ENCODE assay signal across 8 cellular contexts in the genomic region with DNA sequence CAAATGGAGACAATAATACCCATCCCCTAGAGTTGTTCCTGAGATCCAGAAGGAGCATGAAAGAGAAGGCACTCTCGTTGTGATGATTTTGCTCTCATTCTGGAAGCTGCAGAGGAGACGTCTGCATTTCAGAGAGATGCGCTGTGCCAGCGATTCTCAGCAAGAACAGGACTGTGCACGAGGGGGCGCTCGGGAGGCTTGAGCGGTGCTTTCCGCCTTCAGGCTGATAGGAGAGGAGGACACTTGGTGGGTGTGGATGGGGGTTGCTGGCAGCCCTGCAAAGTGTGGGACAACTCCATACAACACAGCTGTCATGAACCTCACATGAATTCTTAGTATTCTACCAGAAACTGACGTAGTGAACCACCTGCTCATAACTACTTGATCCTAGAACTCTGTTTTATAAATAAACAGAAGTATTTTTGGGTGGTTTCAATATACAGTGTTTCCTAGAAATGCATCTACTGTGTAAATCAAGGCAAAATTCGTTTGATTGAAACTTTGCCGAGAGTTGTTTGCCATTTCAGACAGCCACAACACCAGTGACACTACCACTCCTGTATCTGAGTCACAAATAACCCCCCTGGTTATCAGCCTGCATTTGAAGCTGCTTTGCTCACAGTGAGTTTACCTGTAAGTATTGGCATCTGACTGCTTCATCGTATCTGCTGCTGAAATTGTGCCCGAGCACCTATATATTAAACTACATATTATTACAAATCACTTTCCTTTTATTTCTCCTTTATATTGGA. TPM values are rescaled to one million over a fixed set of nuclear protein-coding genes. Genes with fewer than 3 reads are reported as not detected.
DNase-seq lines count a peak whose midpoint lies in the region; ATAC-seq and TF ChIP-seq lines count a peak whose summit lies in the region.

No MANE protein-coding gene starts in this region.

- H3K4ac ChIP-seq in IMR-90 (ENCODE audit: low read depth, low read length) = no peak overlapping the region

- no peaks in the 10 kb centered on the region for H3F3A ChIP-seq in PC-3 (ENCODE audit: low read length, unreplicated experiment)
- no peaks in the 10 kb centered on the region for H3F3A ChIP-seq in neural cell (ENCODE audit: insufficient read depth, low read length, poor library complexity, severe bottlenecking)

- ATAC-seq in CD4-positive, CD25-positive, alpha-beta regulatory T cell (ENCODE audit: low read depth in 2 of 2) = peak; percentile 58 to 82
- ATAC-seq in GM19463 (IDR thresholded peaks at IDR 0.05; ENCODE audit: unreplicated experiment) (peak; percentile 97), IMR-90 (ENCODE audit: low read depth) (peak; percentile 95), PC-3 (peak; percentile 70)
- ATAC-seq in activated T-cell treated with anti-CD3 and anti-CD28 coated beads, Interleukin-2, amount 50 U/mL, for 4 hours = peak; percentile 95 to 97
- ATAC-seq in stimulated activated naive CD8-positive, alpha-beta T cell treated with anti-CD3 and anti-CD28 coated beads, Interleukin-15, Interleukin-2, amounts not matched to agents 100 U/mL and 50 U/mL, for 24 hours = peak; percentile 92

- H3K4me3 ChIP-seq in CD4-positive, CD25-positive, alpha-beta regulatory T cell (ENCODE audit: low read depth, low read length) = no peak overlapping the region
- H3K4me3 ChIP-seq in IMR-90 (ENCODE audit: insufficient read depth, low read depth, low read length) (no peak overlapping the region), PC-3 (ENCODE audit: low read length) (no peak overlapping the region), fibroblast of mammary gland (ENCODE audit: control insufficient read depth, low read depth, low read length) (no peak overlapping the region), neural cell (ENCODE audit: low read length) (no peak overlapping the region)

- H3K4me1 ChIP-seq in CD4-positive, CD25-positive, alpha-beta regulatory T cell (ENCODE audit: control insufficient read depth, insufficient read depth, low read length, poor library complexity, severe bottlenecking) = no peaks in the 10 kb centered on the region
- H3K4me1 ChIP-seq in IMR-90 (ENCODE audit: control insufficient read depth, insufficient read depth, low read length) (no peaks in the 10 kb centered on the region), PC-3 (ENCODE audit: insufficient read depth, low read length) (no peaks in the 10 kb centered on the region)

- no peak overlapping the region for H2BK15ac ChIP-seq in IMR-90 (ENCODE audit: low read depth, low read length)

- no peak overlapping the region for H4K8ac ChIP-seq in IMR-90 (ENCODE audit: low read depth in 2 of 2, low read length in 2 of 2)

- H2BK20ac ChIP-seq in IMR-90 (ENCODE audit: low read depth, low read length) = no peak overlapping the region

- no peak overlapping the region for H4K5ac ChIP-seq in IMR-90 (ENCODE audit: low read depth, low read length)

- no peak for TF ChIP-seq EP300 in neural cell (conservative IDR thresholded peaks at IDR 0.05; ENCODE audit: poor library complexity, severe bottlenecking)

- peak; percentile 74 for TF ChIP-seq CTCF in IMR-90 (conservative IDR thresholded peaks at IDR 0.05; ENCODE audit: low read depth, low read length)
- peak; percentile 72 for TF ChIP-seq CTCF in PC-3 (conservative IDR thresholded peaks at IDR 0.05; ENCODE audit: low read depth, low read length)
- TF ChIP-seq CTCF in fibroblast of mammary gland (conservative IDR thresholded peaks at IDR 0.05; ENCODE audit: control insufficient read depth, insufficient read depth, low read depth, low read length) = peak; percentile 89
- TF ChIP-seq CTCF in neural cell (IDR thresholded peaks at IDR 0.05; ENCODE audit: poor library complexity, severe bottlenecking) = peak; percentile 83

- H2BK5ac ChIP-seq in IMR-90 (ENCODE audit: low read depth, low read length, poor library complexity, severe bottlenecking) = no peak overlapping the region

- H3K9me2 ChIP-seq in PC-3 (replicated peaks; ENCODE audit: low read length) (no peaks in the 10 kb centered on the region), neural cell (ENCODE audit: insufficient read depth, low read length) (no peaks in the 10 kb centered on the region)

- BruUV-seq in IMR-90 (replicated peaks; lab: Mats Ljungman, UMichigan) (no TSS peak), PC-3 (replicated peaks; lab: Mats Ljungman, UMichigan) (no TSS peak)

- no peak overlapping the region for H4K91ac ChIP-seq in IMR-90 (ENCODE audit: insufficient read depth, low read depth, low read length)

- intact Hi-C loops in IMR-90 (cut with micrococcal nuclease) (loop anchor here (1.0 kb wide), 1 partner anchor 181 kb away; no protein-coding TSS in a partner anchor), PC-3 (cut with micrococcal nuclease) (no loop called here)

- no peaks in the 10 kb centered on the region for H3K79me1 ChIP-seq in IMR-90 (ENCODE audit: low read depth in 1 of 2, low read length in 2 of 2)

- H2BK120ac ChIP-seq in IMR-90 (ENCODE audit: low read depth, low read length) = no peak overlapping the region

- H3K9me3 Mint-ChIP-seq in CD4-positive, CD25-positive, alpha-beta regulatory T cell = no peaks in the 10 kb centered on the region
- H3K9me3 Mint-ChIP-seq in activated T-cell treated with anti-CD3 and anti-CD28 coated beads, Interleukin-2, amount 50 U/mL, for 4 hours = no peaks in the 10 kb centered on the region

- no peak overlapping the region for H3K4me3 Mint-ChIP-seq in CD4-positive, CD25-positive, alpha-beta regulatory T cell
- no peak overlapping the region for H3K4me3 Mint-ChIP-seq in activated T-cell treated with anti-CD3 and anti-CD28 coated beads, Interleukin-2, amount 50 U/mL, for 4 hours

- TF ChIP-seq RAD21 in IMR-90 (IDR thresholded peaks at IDR 0.05; ENCODE audit: low read length) (peak; percentile 59), neural cell (conservative IDR thresholded peaks at IDR 0.05) (peak; percentile 77)

- H2AFZ ChIP-seq in IMR-90 (replicated peaks; ENCODE audit: low read length, poor library complexity) = peak overlapping the region; percentile 73
- H2AFZ ChIP-seq in PC-3 (ENCODE audit: low read length) = no peak overlapping the region
- H2AFZ ChIP-seq in neural cell (ENCODE audit: low read depth, low read length) = no peak overlapping the region

- POLR2A ChIA-PET in IMR-90 (lab: Charles Lee; ENCODE audit: unreplicated experiment) = no interaction called here
- POLR2A ChIA-PET in PC-3 (lab: Charles Lee; ENCODE audit: unreplicated experiment) = no interaction called here

- peak; percentile 33 to 69 (median 59) for DNase-seq in CD4-positive, CD25-positive, alpha-beta regulatory T cell
- DNase-seq in IMR-90 (peak; percentile 44), PC-3 (peak; percentile 62), fibroblast of mammary gland (ENCODE audit: low read depth) (peak; percentile 59)
- DNase-seq in activated T-cell treated with anti-CD3 and anti-CD28 coated beads, Interleukin-2, amount 50 U/mL, for 4 hours = peak; percentile 58
- peak; percentile 88 for DNase-seq in stimulated activated naive CD8-positive, alpha-beta T cell treated with anti-CD3 and anti-CD28 coated beads, Interleukin-15, Interleukin-2, amounts not matched to agents 100 U/mL and 50 U/mL, for 24 hours

- no peaks in the 10 kb centered on the region for H3K9me3 ChIP-seq in CD4-positive, CD25-positive, alpha-beta regulatory T cell (ENCODE audit: control insufficient read depth in 2 of 2, low read length in 2 of 2)
- H3K9me3 ChIP-seq in IMR-90 (ENCODE audit: control insufficient read depth, insufficient read depth, low read length) (no peaks in the 10 kb centered on the region), PC-3 (ENCODE audit: low read length) (no peaks in the 10 kb centered on the region), neural cell (ENCODE audit: low read length) (no peaks in the 10 kb centered on the region)

- H3K4me2 ChIP-seq in IMR-90 (ENCODE audit: low read depth, low read length) (no peak overlapping the region), PC-3 (ENCODE audit: low read length) (no peak overlapping the region), neural cell (ENCODE audit: low read length) (no peak overlapping the region)

- in situ Hi-C loops in IMR-90 (cut with MboI; ENCODE audit: low sequenced_read_pairs) = no loop called here

- peaks cover 63% of the 10 kb centered on the region for H3K27me3 Mint-ChIP-seq in CD4-positive, CD25-positive, alpha-beta regulatory T cell
- H3K27me3 Mint-ChIP-seq in activated T-cell treated with anti-CD3 and anti-CD28 coated beads, Interleukin-2, amount 50 U/mL, for 4 hours (ENCODE audit: low read depth) = peaks cover 26% of the 10 kb centered on the region

- no peak overlapping the region for H2AK5ac ChIP-seq in IMR-90 (ENCODE audit: low read depth, low read length)

- no peak overlapping the region for H3K27ac ChIP-seq in CD4-positive, CD25-positive, alpha-beta regulatory T cell (ENCODE audit: insufficient read depth, low read length, poor library complexity, severe bottlenecking)
- H3K27ac ChIP-seq in IMR-90 (ENCODE audit: insufficient read depth, low read length) (no peak overlapping the region), PC-3 (ENCODE audit: low read length) (no peak overlapping the region), neural cell (ENCODE audit: low read length) (no peak overlapping the region)

- no peaks in the 10 kb centered on the region for H3K36me3 Mint-ChIP-seq in CD4-positive, CD25-positive, alpha-beta regulatory T cell
- no peaks in the 10 kb centered on the region for H3K36me3 Mint-ChIP-seq in activated T-cell treated with anti-CD3 and anti-CD28 coated beads, Interleukin-2, amount 50 U/mL, for 4 hours (ENCODE audit: insufficient read depth)

- WGBS in IMR-90 (ENCODE audit: extremely low coverage in 2 of 2, insufficient read length in 1 of 2), 2 experiments = 0% methylated on average over 2 of the region's 14 CpGs; no CpG with 5 or more reads in 1 of the 2 experiments

- no peak overlapping the region for H2AK9ac ChIP-seq in IMR-90 (replicated peaks; ENCODE audit: low read depth, low read length, poor library complexity)

- H3K27ac Mint-ChIP-seq in CD4-positive, CD25-positive, alpha-beta regulatory T cell = no peak overlapping the region

- H3K4me1 Mint-ChIP-seq in CD4-positive, CD25-positive, alpha-beta regulatory T cell = peaks cover 0 to 5% (median 2%) of the 10 kb centered on the region in 4 donors
- H3K4me1 Mint-ChIP-seq in activated T-cell treated with anti-CD3 and anti-CD28 coated beads, Interleukin-2, amount 50 U/mL, for 4 hours (ENCODE audit: low read depth) = peaks cover 5% of the 10 kb centered on the region

- no peaks in the 10 kb centered on the region for H3K9me1 ChIP-seq in IMR-90 (ENCODE audit: insufficient read depth, low read length)

- H3K23ac ChIP-seq in IMR-90 (ENCODE audit: low read depth, low read length) = no peak overlapping the region

- H4K20me1 ChIP-seq in IMR-90 (ENCODE audit: insufficient read depth, low read length) (no peaks in the 10 kb centered on the region), PC-3 (ENCODE audit: low read length) (no peaks in the 10 kb centered on the region), neural cell (ENCODE audit: insufficient read depth) (no peaks in the 10 kb centered on the region)

- H3K36me3 ChIP-seq in CD4-positive, CD25-positive, alpha-beta regulatory T cell (ENCODE audit: control insufficient read depth, insufficient read depth, low read length) = no peaks in the 10 kb centered on the region
- H3K36me3 ChIP-seq in IMR-90 (ENCODE audit: control insufficient read depth, insufficient read depth, low read length) = no peaks in the 10 kb centered on the region
- no peaks in the 10 kb centered on the region for H3K36me3 ChIP-seq in PC-3 (ENCODE audit: low read depth, low read length)
- no peaks in the 10 kb centered on the region for H3K36me3 ChIP-seq in neural cell (ENCODE audit: insufficient read depth, low read length)

- H3K18ac ChIP-seq in IMR-90 (ENCODE audit: low read depth, low read length) = no peak overlapping the region

- dilution Hi-C loops in IMR-90 (cut with HindIII; ENCODE audit: low sequenced_read_pairs, unreplicated experiment) = no loop called here

- H3K56ac ChIP-seq in IMR-90 (ENCODE audit: extremely low read depth, insufficient read depth, low read length) = no peak overlapping the region

- peaks cover 7% of the 10 kb centered on the region for H3K27me3 ChIP-seq in CD4-positive, CD25-positive, alpha-beta regulatory T cell (ENCODE audit: control insufficient read depth, insufficient read depth, low read length)
- H3K27me3 ChIP-seq in IMR-90 (ENCODE audit: control insufficient read depth, insufficient read depth, low read length) (peaks cover 7% of the 10 kb centered on the region), PC-3 (ENCODE audit: low read length) (peaks cover 24% of the 10 kb centered on the region; the same call in 1 of the 2 replicates), neural cell (ENCODE audit: insufficient read depth, low read depth, low read length) (no peaks in the 10 kb centered on the region)

- H3K79me2 ChIP-seq in PC-3 (ENCODE audit: low read length) (no peaks in the 10 kb centered on the region), neural cell (replicated peaks; ENCODE audit: insufficient read depth, low read length) (no peaks in the 10 kb centered on the region)

- no peak overlapping the region for H3K14ac ChIP-seq in IMR-90 (replicated peaks; ENCODE audit: low read depth, low read length)

- CTCF ChIA-PET in IMR-90 (lab: Yijun Ruan, JAX) = interaction anchor here (0.6 to 2.1 kb wide), 8 partner anchors 11 to 180 kb away, joined by 3 to 16 read pairs (median 4); no protein-coding TSS in a partner anchor
- CTCF ChIA-PET in PC-3 (lab: Charles Lee) = no interaction called here

- H3K9ac ChIP-seq in IMR-90 (ENCODE audit: low read depth, low read length) (no peak overlapping the region), PC-3 (ENCODE audit: low read length) (no peak overlapping the region), neural cell (ENCODE audit: low read length) (no peak overlapping the region)

- no peak for TF ChIP-seq POLR2A in IMR-90 (IDR thresholded peaks at IDR 0.05; ENCODE audit: low read depth, low read length)

RNA-seq across cellular contexts. Expression of a gene that starts 39.5 kb away (rescaled TPM):
- total RNA-seq in CD4-positive, CD25-positive, alpha-beta regulatory T cell = not detected
- not detected for polyA plus RNA-seq in CD4-positive, CD25-positive, alpha-beta regulatory T cell
- total RNA-seq in IMR-90 (2012; rRNA removed) (not detected in 2 replicates), PC-3 (2014; rRNA removed) (not detected in 2 replicates)
- polyA plus RNA-seq in IMR-90 (2012; rRNA removed) (not detected in 2 replicates), neural cell (6.1 and 7.7 TPM in 2 replicates)
- polyA plus RNA-seq in IMR-90 (2012; cell fraction: cytosol; rRNA removed) = not detected in 2 replicates
- not detected in 2 replicates for polyA plus RNA-seq in IMR-90 (2012; cell fraction: nucleus; rRNA removed; ENCODE audit: low replicate concordance)
- total RNA-seq in activated T-cell treated with anti-CD3 and anti-CD28 coated beads, Interleukin-2, amount 50 U/mL, for 4 hours = not detected
- 10.9 and 13.6 TPM in 2 replicates for polyA minus RNA-seq in neural cell
